8 cellular contexts compared by ENCODE assay signal in genomic region chr3:125916376-125916978, GRCh38. TPM values are rescaled to one million over a fixed set of nuclear protein-coding genes. Genes with fewer than 3 reads are reported as not detected.
A peak's percentile ranks its signal among the peaks of the same experiment; 100 is the strongest.
DNase-seq lines count a peak whose midpoint lies in the region; ATAC-seq, FAIRE-seq and TF ChIP-seq lines count a peak whose summit lies in the region.

No MANE protein-coding gene starts in this region.

- CTCF ChIA-PET in GM10248 (lab: Yijun Ruan, JAX) (interaction anchor here (1.3 kb wide), 1 partner anchor 13 kb away, joined by 4 read pairs; no protein-coding TSS in a partner anchor), Panc1 (lab: Charles Lee) (no interaction called here)

- no peaks in the 10 kb centered on the region for H3K9me3 Mint-ChIP-seq in activated naive CD4-positive, alpha-beta T cell treated with anti-CD3 and anti-CD28 coated beads, Interleukin-2, amount 50 U/mL, for 24 hours

- no TSS peak for BruUV-seq in Panc1 (replicated peaks; lab: Mats Ljungman, UMichigan)

- intact Hi-C loops in Panc1 (cut with micrococcal nuclease; ENCODE audit: unreplicated experiment), result no loop called here

- peak; percentile 92 for DNase-seq in GM10248 (ENCODE audit: extremely low spot score)
- DNase-seq in H54 (ENCODE audit: insufficient read length, low spot score), result peak; percentile 70
- peak; percentile 80 to 86 for DNase-seq in Kasumi-1 (lab: John Stamatoyannopoulos, UW)
- DNase-seq in Panc1 (ENCODE audit: low read depth, low spot score), result peak; percentile 73
- DNase-seq in germinal center (ENCODE audit: low spot score), result peak; percentile 88
- peak in 54 of 56 donors; percentile 73 to 100 (median 97) for DNase-seq in nucleus accumbens (lab: John Stamatoyannopoulos, UW)
- DNase-seq in upper lobe of left lung, result peak in 1 of 2 donors; percentile 99

- no peak for TF ChIP-seq EP300 in upper lobe of left lung (IDR thresholded peaks at IDR 0.05)

- H3K4me1 ChIP-seq in Panc1 (ENCODE audit: control insufficient read depth, insufficient read depth, low read length) (peaks cover 9% of the 10 kb centered on the region), upper lobe of left lung (peaks cover 5 to 11% (median 10%) of the 10 kb centered on the region in 4 donors)

- peak overlapping the region; percentile 79 for H3K27ac Mint-ChIP-seq in activated naive CD4-positive, alpha-beta T cell treated with anti-CD3 and anti-CD28 coated beads, Interleukin-2, amount 50 U/mL, for 24 hours

- POLR2A ChIA-PET in GM10248 (lab: Yijun Ruan, JAX), result no interaction called here
- POLR2A ChIA-PET in Panc1 (lab: Charles Lee), result interaction anchor here (0.6 kb wide), 1 partner anchor 587 kb away, joined by 3 read pairs; no protein-coding TSS in a partner anchor

- peak overlapping the region; percentile 88 for H3K4me3 Mint-ChIP-seq in activated naive CD4-positive, alpha-beta T cell treated with anti-CD3 and anti-CD28 coated beads, Interleukin-2, amount 50 U/mL, for 24 hours

- H3K4me3 ChIP-seq in Panc1 (ENCODE audit: low read depth in 2 of 2, low read length in 2 of 2) (peak overlapping the region; percentile 79 to 82), upper lobe of left lung (peak overlapping the region; percentile 36 to 96 (median 78))

- no peak for FAIRE-seq in H54 (lab: Jason Lieb, UNC)

- TF ChIP-seq CTCF in GM10248 (IDR thresholded peaks at IDR 0.05; ENCODE audit: control extremely low read depth, extremely low read depth, low read depth, missing control alignments) (peak; percentile 55), Panc1 (IDR thresholded peaks at IDR 0.05) (peak; percentile 16; the same call in 1 of the 2 replicates), upper lobe of left lung (IDR thresholded peaks at IDR 0.05) (peak in 3 of 6 experiments; percentile 9 to 40 (median 37))

- no peaks in the 10 kb centered on the region for H3K36me3 Mint-ChIP-seq in activated naive CD4-positive, alpha-beta T cell treated with anti-CD3 and anti-CD28 coated beads, Interleukin-2, amount 50 U/mL, for 24 hours

- in situ Hi-C loops in Panc1 (cut with HindIII; ENCODE audit: low pct_unique_long_range_greater_than_20kb, low sequenced_read_pairs), result no loop called here

- H3K9me3 ChIP-seq in Panc1 (ENCODE audit: control insufficient read depth, insufficient read depth, low read depth, low read length) (no peaks in the 10 kb centered on the region), upper lobe of left lung (no peaks in the 10 kb centered on the region)

- H3K27ac ChIP-seq in Panc1 (ENCODE audit: low read length) (peak overlapping the region; percentile 83), upper lobe of left lung (peak overlapping the region; percentile 71 to 95 (median 89))

- TF ChIP-seq POLR2A in H54 (IDR thresholded peaks at IDR 0.05; ENCODE audit: low read depth, low read length), result peak; percentile 57
- peak in 2 of 4 donors; percentile 41 to 49 for TF ChIP-seq POLR2A in upper lobe of left lung (IDR thresholded peaks at IDR 0.05)

- H3K27me3 Mint-ChIP-seq in activated naive CD4-positive, alpha-beta T cell treated with anti-CD3 and anti-CD28 coated beads, Interleukin-2, amount 50 U/mL, for 24 hours, result no peaks in the 10 kb centered on the region

- H3K4me1 Mint-ChIP-seq in activated naive CD4-positive, alpha-beta T cell treated with anti-CD3 and anti-CD28 coated beads, Interleukin-2, amount 50 U/mL, for 24 hours, result peaks cover 31% of the 10 kb centered on the region

- 0 to 1% methylated on average over 10 to 21 of the region's 58 CpGs for WGBS in upper lobe of left lung, 2 donors

- H3K36me3 ChIP-seq in Panc1 (ENCODE audit: control insufficient read depth, insufficient read depth, low read length) (no peaks in the 10 kb centered on the region), upper lobe of left lung (no peaks in the 10 kb centered on the region)

- ATAC-seq in Panc1 (peak; percentile 96), upper lobe of left lung (ENCODE audit: low FRiP score in 2 of 2) (peak; percentile 99)

- H3K27me3 ChIP-seq in Panc1 (ENCODE audit: control insufficient read depth, insufficient read depth, low read length) (no peaks in the 10 kb centered on the region), upper lobe of left lung (no peaks in the 10 kb centered on the region)

RNA-seq across cellular contexts. Expression of gene ROPN1B, which starts 52.5 kb away (rescaled TPM):
- 0.26 TPM for total RNA-seq in Panc1 (2021; ENCODE audit: unreplicated experiment)
- not detected for polyA plus RNA-seq in Panc1 (2012; ENCODE audit: insufficient read length)
- total RNA-seq in upper lobe of left lung, result 1 to 10 TPM in 3 of 6 donors, under 1 TPM in 1, not detected in 2; 0.76 to 6.3 (median 2.0) TPM
